In genomic region chr21:29648710-29649240, GRCh38 we compare ENCODE assay signal across 1 cellular context.
A peak's percentile ranks its signal among the peaks of the same experiment; 100 is the strongest.
TF ChIP-seq lines count a peak whose summit lies in the region.

No MANE protein-coding gene starts in this region.

TF ChIP-seq in K562, 482 proteins besides CTCF, POLR2A, EP300 and RAD21 (continued from another document and continues in another):
- TF ChIP-seq ELK3 (CRISPR knock-in tag; IDR thresholded peaks at IDR 0.05), result no peak
- no peak for TF ChIP-seq HOMEZ (CRISPR knock-in tag; IDR thresholded peaks at IDR 0.05)
- peak; percentile 45 for TF ChIP-seq KDM5B (IDR thresholded peaks at IDR 0.05; ENCODE audit: insufficient replicate concordance, low read depth, low read length)
- no peak for TF ChIP-seq ZNF224 (CRISPR knock-in tag; IDR thresholded peaks at IDR 0.05)
- TF ChIP-seq BRF2 (IDR thresholded peaks at IDR 0.05; ENCODE audit: borderline replicate concordance, insufficient read depth, insufficient read length), result no peak
- no peak for TF ChIP-seq POLR3G (IDR thresholded peaks at IDR 0.05; ENCODE audit: extremely low read depth, insufficient read length, insufficient replicate concordance)
- no peak for TF ChIP-seq TBL1XR1 (IDR thresholded peaks at IDR 0.05; ENCODE audit: low read length in 2 of 2)
- peak; percentile 64; the same call in 1 of the 2 replicates for TF ChIP-seq HDAC8 (tag; IDR thresholded peaks at IDR 0.05)
- no peak for TF ChIP-seq ZKSCAN3 (CRISPR knock-in tag; IDR thresholded peaks at IDR 0.05)
- TF ChIP-seq HMGXB4 (CRISPR knock-in tag; IDR thresholded peaks at IDR 0.05), result no peak
- no peak for TF ChIP-seq ZNF444 (CRISPR knock-in tag; IDR thresholded peaks at IDR 0.05)
- peak in 1 of 2 experiments; percentile 79; a peak in 2 of 4 replicates for TF ChIP-seq ZNF639 (CRISPR knock-in tag; conservative IDR thresholded peaks at IDR 0.05 in 1 of 2, IDR thresholded peaks at IDR 0.05 in 1 of 2)
- no peak for TF ChIP-seq FOXM1 (IDR thresholded peaks at IDR 0.05; ENCODE audit: low read depth)
- no peak for TF ChIP-seq FOXM1 (CRISPR knock-in tag; IDR thresholded peaks at IDR 0.05; ENCODE audit: low read depth)
- no peak for TF ChIP-seq SRSF9 (IDR thresholded peaks at IDR 0.05; ENCODE audit: borderline replicate concordance, low read depth, low read length)
- no peak for TF ChIP-seq HDAC6 (IDR thresholded peaks at IDR 0.05; ENCODE audit: low read depth, low read length)
- no peak for TF ChIP-seq CLOCK (CRISPR knock-in tag; IDR thresholded peaks at IDR 0.05; ENCODE audit: borderline replicate concordance)
- TF ChIP-seq ZKSCAN1 (IDR thresholded peaks at IDR 0.05; ENCODE audit: low read depth, low read length), result no peak
- no peak for TF ChIP-seq ATF2 (CRISPR knock-in tag; IDR thresholded peaks at IDR 0.05)
- no peak for TF ChIP-seq ZNF232 (CRISPR knock-in tag; IDR thresholded peaks at IDR 0.05)
- TF ChIP-seq POLR2H (tag; IDR thresholded peaks at IDR 0.05; ENCODE audit: low read depth), result no peak
- no peak for TF ChIP-seq E2F8 (IDR thresholded peaks at IDR 0.05; ENCODE audit: low read depth, partially characterized antibody)
- no peak for TF ChIP-seq ZC3H8 (IDR thresholded peaks at IDR 0.05)
- 0 out of 2 replicates have a peak, but pooled peaks have one; percentile 36 for TF ChIP-seq ZNF165 (CRISPR knock-in tag; IDR thresholded peaks at IDR 0.05; ENCODE audit: borderline replicate concordance)
- 0 out of 2 replicates have a peak, but pooled peaks have one; percentile 53 for TF ChIP-seq ZNF76 (CRISPR knock-in tag; IDR thresholded peaks at IDR 0.05; ENCODE audit: borderline replicate concordance)
- no peak for TF ChIP-seq RFX5 (IDR thresholded peaks at IDR 0.05; ENCODE audit: low read depth, low read length)
- TF ChIP-seq ZNF175 (CRISPR knock-in tag; IDR thresholded peaks at IDR 0.05; ENCODE audit: low read depth), result peak; percentile 88; the same call in 1 of the 2 replicates
- TF ChIP-seq ATF1 (CRISPR knock-in tag; IDR thresholded peaks at IDR 0.05), result no peak
- no peak for TF ChIP-seq ATF1 (tag; IDR thresholded peaks at IDR 0.05)
- TF ChIP-seq EGR1 (conservative IDR thresholded peaks at IDR 0.05), result no peak
- TF ChIP-seq KHSRP (IDR thresholded peaks at IDR 0.05), result no peak
- TF ChIP-seq MTA1 (IDR thresholded peaks at IDR 0.05; ENCODE audit: borderline replicate concordance), result no peak
- TF ChIP-seq ZBTB12 (CRISPR knock-in tag; IDR thresholded peaks at IDR 0.05), result 0 out of 2 replicates have a peak, but pooled peaks have one; percentile 26
- no peak; the same call in 1 of the 2 replicates for TF ChIP-seq RREB1 (CRISPR knock-in tag; IDR thresholded peaks at IDR 0.05)
